ENCODE assay signal across 16 cellular contexts in genomic region chr18:12767580-12768155, GRCh38.
DNase-seq lines count a peak whose midpoint lies in the region; ATAC-seq and TF ChIP-seq lines count a peak whose summit lies in the region.
"Had no signal": no experiment of that assay in that cellular context is flagged by ENCODE, and none has a peak within 500 bp of the region (broad histone marks: within the 10 kb centered on the region; RNA-seq: fewer than 3 reads in every experiment).

No MANE protein-coding gene starts in this region.

- no peaks in the 10 kb centered on the region for H3K4me1 Mint-ChIP-seq in CD14-positive monocyte

- H3K9ac ChIP-seq in DND-41 (ENCODE audit: low read depth, low read length) (peak overlapping the region; percentile 11; the same call in 1 of the 2 replicates), NT2/D1 (ENCODE audit: insufficient read length, low read depth) (peak overlapping the region; percentile 11)

- no peak overlapping the region for H2AFZ ChIP-seq in DND-41 (ENCODE audit: low read depth, low read length)

- no peak for ATAC-seq in DND-41 (ENCODE audit: insufficient read depth, low read depth)
- ATAC-seq: CD8-positive, alpha-beta T cell; GM12878 had no signal

- H4K20me1 ChIP-seq in DND-41 (ENCODE audit: insufficient read depth, low read length) = peaks cover 65% of the 10 kb centered on the region

- TF ChIP-seq CTCF in CD14-positive monocyte (IDR thresholded peaks at IDR 0.05) = no peak
- no peak for TF ChIP-seq CTCF in DND-41 (IDR thresholded peaks at IDR 0.05; ENCODE audit: borderline replicate concordance, extremely low read depth, low read length, poor library complexity, severe bottlenecking)

- peaks cover 94% of the 10 kb centered on the region for H3K36me3 ChIP-seq in DND-41 (ENCODE audit: insufficient read depth, low read length)
- H3K36me3 ChIP-seq in NT2/D1 (ENCODE audit: insufficient read depth, insufficient read length, low read length) = no peaks in the 10 kb centered on the region

- peaks cover 0 to 2% (median 0%) of the 10 kb centered on the region in 7 donors for H3K9me3 Mint-ChIP-seq in CD14-positive monocyte
- H3K9me3 Mint-ChIP-seq: CD4-positive, CD25-positive, alpha-beta regulatory T cell; CD8-positive, alpha-beta T cell had no signal

- H3K4me3 Mint-ChIP-seq in CD14-positive monocyte = no peak overlapping the region
- H3K4me3 Mint-ChIP-seq: CD4-positive, CD25-positive, alpha-beta regulatory T cell; CD8-positive, alpha-beta T cell had no signal

- H3K27ac ChIP-seq in DND-41 (ENCODE audit: low read length) = peak overlapping the region; percentile 73

- intact Hi-C loops in CD14-positive monocyte (cut with micrococcal nuclease) = no loop called here

- H3K27me3 ChIP-seq in DND-41 (ENCODE audit: insufficient read depth, low read length, poor library complexity) (no peaks in the 10 kb centered on the region), NT2/D1 (ENCODE audit: insufficient read depth, insufficient read length) (no peaks in the 10 kb centered on the region)

- H3K4me1 ChIP-seq in DND-41 (ENCODE audit: insufficient read depth, low read length) (peaks cover 66% of the 10 kb centered on the region), NT2/D1 (ENCODE audit: insufficient read depth, insufficient read length) (no peaks in the 10 kb centered on the region)

- no peaks in the 10 kb centered on the region for H3K36me3 Mint-ChIP-seq in CD14-positive monocyte
- H3K36me3 Mint-ChIP-seq: CD4-positive, CD25-positive, alpha-beta regulatory T cell had no signal

- no peaks in the 10 kb centered on the region for H3K9me3 ChIP-seq in DND-41 (ENCODE audit: insufficient read depth, low read length, severe bottlenecking)
- H3K9me3 ChIP-seq in NT2/D1 (ENCODE audit: insufficient read depth, low read length) = no peaks in the 10 kb centered on the region
- H3K9me3 ChIP-seq: Caco-2 had no signal

- H3K27me3 Mint-ChIP-seq in CD14-positive monocyte (ENCODE audit: low read depth in 3 of 3) = peaks cover 0 to 5% (median 2%) of the 10 kb centered on the region in 3 donors

- H3K79me2 ChIP-seq in DND-41 (ENCODE audit: insufficient read depth, low read length) = peaks cover 99% of the 10 kb centered on the region

- H3K4me3 ChIP-seq in DND-41 (ENCODE audit: low read depth in 1 of 2, low read length in 2 of 2) (no peak overlapping the region), NT2/D1 (ENCODE audit: insufficient read length, low read depth) (no peak overlapping the region)
- H3K4me3 ChIP-seq: GM12878 had no signal

- H3K4me2 ChIP-seq in DND-41 (ENCODE audit: insufficient read depth, low read length) = peak overlapping the region; percentile 58; the same call in 1 of the 2 replicates

- no peak overlapping the region for H3K27ac Mint-ChIP-seq in CD14-positive monocyte
- H3K27ac Mint-ChIP-seq: CD4-positive, CD25-positive, alpha-beta regulatory T cell; CD8-positive, alpha-beta T cell had no signal

- DNase-seq in CD14-positive monocyte (ENCODE audit: low spot score) = peak; percentile 19
- DNase-seq in DND-41 = peak; percentile 3
- DNase-seq in NT2/D1 (ENCODE audit: low read depth, low spot score) = no peak
- peak; percentile 35 for DNase-seq in mesenteric fat pad (ENCODE audit: low spot score)
- DNase-seq in activated T-cell treated with anti-CD3 and anti-CD28 coated beads, Interleukin-2, amount 50 U/mL, for 48 hours = no peak
- no peak for DNase-seq in kidney tubule cell (ENCODE audit: low spot score)
- no peak for DNase-seq in NCI-H345 (lab: John Stamatoyannopoulos, UW)
- DNase-seq: C1 segment of cervical spinal cord; CD4-positive, CD25-positive, alpha-beta regulatory T cell; CD8-positive, alpha-beta T cell; DMS153; EL; GDM1; HCEC 1CT had no signal

Comparison
In these comparisons a context has a peak if more than half of its experiments do, and no peak if none do; other contexts are left out.
1. DNase-seq: peak in CD14-positive monocyte (single experiment), DND-41 (single experiment) and mesenteric fat pad (single experiment); none in NT2/D1 (single experiment), activated T-cell treated with anti-CD3 and anti-CD28 coated beads, Interleukin-2, amount 50 U/mL, for 48 hours (0 of 2), kidney tubule cell (single experiment) and NCI-H345 (single experiment).